Comparison of ENCODE assay signal across 16 cellular contexts in genomic region chr9:110821064-110821463, GRCh38.
A peak's percentile ranks its signal among the peaks of the same experiment; 100 is the strongest.
DNase-seq lines count a peak whose midpoint lies in the region; ATAC-seq, FAIRE-seq and TF ChIP-seq lines count a peak whose summit lies in the region.
"Had no signal": no experiment of that assay in that cellular context is flagged by ENCODE, and none has a peak within 500 bp of the region (broad histone marks: within the 10 kb centered on the region; RNA-seq: fewer than 3 reads in every experiment).

No MANE protein-coding gene starts in this region.

- peak; percentile 87 for ATAC-seq in GM18520 (IDR thresholded peaks at IDR 0.05; ENCODE audit: unreplicated experiment)
- peak; percentile 96 for ATAC-seq in GM21381 (IDR thresholded peaks at IDR 0.05; ENCODE audit: unreplicated experiment)
- peak; percentile 97 for ATAC-seq in HG02981 (IDR thresholded peaks at IDR 0.05; ENCODE audit: unreplicated experiment)
- no peak for ATAC-seq in activated naive CD4-positive, alpha-beta T cell treated with anti-CD3 and anti-CD28 coated beads, Interleukin-2, amount 50 U/mL, for 72 hours
- ATAC-seq: activated CD8-positive, alpha-beta T cell treated with anti-CD3 and anti-CD28 coated beads, Interleukin-2, amount 10 ng/mL, durations not matched to agents 7 days and 5 days; left lung; T-cell had no signal

- FAIRE-seq in frontal cortex (lab: Jason Lieb, UNC) = no peak

- no peaks in the 10 kb centered on the region for H3K36me3 Mint-ChIP-seq in activated naive CD4-positive, alpha-beta T cell treated with anti-CD3 and anti-CD28 coated beads, Interleukin-2, amount 50 U/mL, for 72 hours
- H3K36me3 Mint-ChIP-seq: activated naive CD8-positive, alpha-beta T cell treated with anti-CD3 and anti-CD28 coated beads, Interleukin-2, amount 10 ng/mL, durations not matched to agents 7 days and 5 days; T-cell had no signal

- 74% methylated on average over 1 of the region's 1 CpG for WGBS in prostate gland
- WGBS in esophagus squamous epithelium, 2 donors = 33 to 58% methylated on average over 1 of the region's 1 CpG

- intact Hi-C loops in prostate gland (cut with DNase I) = no loop called here
- intact Hi-C loops in esophagus squamous epithelium (cut with DNase I) = no loop called here

- TF ChIP-seq POLR2A in prostate gland (IDR thresholded peaks at IDR 0.05) (no peak), esophagus squamous epithelium (IDR thresholded peaks at IDR 0.05) (no peak)

- TF ChIP-seq CTCF in prostate gland (IDR thresholded peaks at IDR 0.05) (no peak), esophagus squamous epithelium (IDR thresholded peaks at IDR 0.05) (no peak)

- H3K4me1 ChIP-seq in prostate gland (replicated peaks) = no peaks in the 10 kb centered on the region
- H3K4me1 ChIP-seq in esophagus squamous epithelium = no peaks in the 10 kb centered on the region
- H3K4me1 ChIP-seq: left lung had no signal

- H3K9me3 ChIP-seq in prostate gland (no peaks in the 10 kb centered on the region), esophagus squamous epithelium (no peaks in the 10 kb centered on the region)
- H3K9me3 ChIP-seq: left lung, neutrophil had no signal

- no peaks in the 10 kb centered on the region for H3K36me3 ChIP-seq in prostate gland
- H3K36me3 ChIP-seq in esophagus squamous epithelium = no peaks in the 10 kb centered on the region
- H3K36me3 ChIP-seq: left lung, neutrophil had no signal

- no peak overlapping the region for H3K27ac Mint-ChIP-seq in activated naive CD4-positive, alpha-beta T cell treated with anti-CD3 and anti-CD28 coated beads, Interleukin-2, amount 50 U/mL, for 72 hours
- H3K27ac Mint-ChIP-seq: activated CD8-positive, alpha-beta T cell treated with anti-CD3 and anti-CD28 coated beads, Interleukin-2, amount 10 ng/mL, durations not matched to agents 7 days and 5 days; activated naive CD8-positive, alpha-beta T cell treated with anti-CD3 and anti-CD28 coated beads, Interleukin-2, amount 10 ng/mL, durations not matched to agents 7 days and 5 days; stimulated activated naive CD8-positive, alpha-beta T cell treated with anti-CD3 and anti-CD28 coated beads, Interleukin-15, Interleukin-2, amounts not matched to agents 100 ng/mL and 50 ng/mL, for 24 hours; T-cell had no signal

- H3K27me3 ChIP-seq in prostate gland (replicated peaks; ENCODE audit: insufficient read depth) (no peaks in the 10 kb centered on the region), esophagus squamous epithelium (no peaks in the 10 kb centered on the region)
- H3K27me3 ChIP-seq: left lung, neutrophil had no signal

- H3K27ac ChIP-seq in prostate gland (no peak overlapping the region), esophagus squamous epithelium (no peak overlapping the region)
- H3K27ac ChIP-seq: C4-2B, left lung, neutrophil had no signal

- H3K4me3 ChIP-seq in prostate gland (no peak overlapping the region), esophagus squamous epithelium (no peak overlapping the region)
- H3K4me3 ChIP-seq: left lung had no signal

- DNase-seq in OCI-M1 (lab: John Stamatoyannopoulos, UW) (peak; percentile 68), frontal cortex (ENCODE audit: low spot score in 2 of 2) (no peak), prostate gland (ENCODE audit: low spot score) (no peak), esophagus squamous epithelium (lab: John Stamatoyannopoulos, UW) (no peak)
- no peak for DNase-seq in activated naive CD4-positive, alpha-beta T cell treated with anti-CD3 and anti-CD28 coated beads, Interleukin-2, amount 50 U/mL, for 72 hours (ENCODE audit: low spot score in 2 of 2)
- DNase-seq: activated CD8-positive, alpha-beta T cell treated with anti-CD3 and anti-CD28 coated beads, Interleukin-2, amount 10 ng/mL, durations not matched to agents 7 days and 5 days; activated naive CD8-positive, alpha-beta T cell treated with anti-CD3 and anti-CD28 coated beads, Interleukin-2, amount 10 ng/mL, durations not matched to agents 7 days and 5 days; left lung; NCI-H1092; T-cell had no signal

- peaks cover 6 to 9% of the 10 kb centered on the region in 2 donors for H3K9me3 Mint-ChIP-seq in activated naive CD4-positive, alpha-beta T cell treated with anti-CD3 and anti-CD28 coated beads, Interleukin-2, amount 50 U/mL, for 72 hours

Comparison
In these comparisons a context has a peak if more than half of its experiments do, and no peak if none do; other contexts are left out.
1. ATAC-seq: peak in GM18520 (single experiment), GM21381 (single experiment) and HG02981 (single experiment); none in activated naive CD4-positive, alpha-beta T cell treated with anti-CD3 and anti-CD28 coated beads, Interleukin-2, amount 50 U/mL, for 72 hours (0 of 2).